In genomic region chr4:169663894-169664293, GRCh38 we compare ENCODE assay signal across 12 cellular contexts. TPM values are rescaled to one million over a fixed set of nuclear protein-coding genes. Genes with fewer than 3 reads are reported as not detected.
DNase-seq lines count a peak whose midpoint lies in the region; ATAC-seq, FAIRE-seq and TF ChIP-seq lines count a peak whose summit lies in the region.
"Had no signal": no experiment of that assay in that cellular context is flagged by ENCODE, and none has a peak within 500 bp of the region (broad histone marks: within the 10 kb centered on the region; RNA-seq: fewer than 3 reads in every experiment).

No MANE protein-coding gene starts in this region.

- in situ Hi-C loops in SK-MEL-5 (cut with HindIII; ENCODE audit: low pct_unique_long_range_greater_than_20kb, low sequenced_read_pairs), result no loop called here

- TF ChIP-seq POLR2A in HCT116 (IDR thresholded peaks at IDR 0.05; ENCODE audit: borderline replicate concordance, extremely low read depth, insufficient read depth, insufficient read length) (no peak), endothelial cell of umbilical vein (IDR thresholded peaks at IDR 0.05; ENCODE audit: low read depth, low read length) (no peak), Peyer's patch (IDR thresholded peaks at IDR 0.05) (no peak)

- peak; percentile 31 for FAIRE-seq in endothelial cell of umbilical vein (lab: Jason Lieb, UNC)

- POLR2A ChIA-PET in HCT116 (lab: Charles Lee), result no interaction called here
- POLR2A ChIA-PET in endothelial cell of umbilical vein (lab: Charles Lee), result interaction anchor here (1.2 kb wide), 1 partner anchor 44 kb away, joined by 3 read pairs; the partner anchor contains the start of gene CLCN3

- H3K4me2 ChIP-seq in HCT116 (ENCODE audit: low read length) (no peak overlapping the region), endothelial cell of umbilical vein (ENCODE audit: insufficient read depth, low read length) (peak overlapping the region; percentile 68)

- H3K4me3 ChIP-seq in HCT116 (replicated peaks in 1 of 2; ENCODE audit: low read depth in 1 of 2, low read length in 2 of 2) (no peak overlapping the region), endothelial cell of umbilical vein (replicated peaks in 1 of 3; ENCODE audit: insufficient read depth in 1 of 3, low read depth in 1 of 3, low read length in 3 of 3) (no peak overlapping the region), Peyer's patch (no peak overlapping the region)
- H3K4me3 ChIP-seq: SJCRH30, spleen had no signal

- no peak for ATAC-seq in HCT116
- no peak for ATAC-seq in HG03457 (IDR thresholded peaks at IDR 0.05; ENCODE audit: unreplicated experiment)

- no peaks in the 10 kb centered on the region for H3K9me2 ChIP-seq in HCT116 (ENCODE audit: insufficient read depth)

- TF ChIP-seq RAD21 in HCT116 (IDR thresholded peaks at IDR 0.05; ENCODE audit: low read depth), result no peak

- dilution Hi-C loops in endothelial cell of umbilical vein (cut with MboI; ENCODE audit: extremely low pct_ligation_motif_present, low sequenced_read_pairs), result no loop called here

- no peak overlapping the region for H3K27ac ChIP-seq in HCT116 (ENCODE audit: low read depth, low read length)
- peak overlapping the region; percentile 76 for H3K27ac ChIP-seq in endothelial cell of umbilical vein (ENCODE audit: insufficient read depth, low read depth, low read length)
- peak overlapping the region in 2 of 4 donors; percentile 31 to 40 for H3K27ac ChIP-seq in Peyer's patch
- H3K27ac ChIP-seq: SJCRH30, spleen had no signal

- H3K9me3 ChIP-seq in HCT116 (ENCODE audit: control insufficient read depth in 1 of 2, insufficient read depth in 1 of 2, low read depth in 1 of 2, low read length in 2 of 2) (no peaks in the 10 kb centered on the region), endothelial cell of umbilical vein (replicated peaks; ENCODE audit: control insufficient read depth, insufficient read depth, low read length) (no peaks in the 10 kb centered on the region), Peyer's patch (no peaks in the 10 kb centered on the region)
- H3K9me3 ChIP-seq: SJCRH30 had no signal

- H3K36me3 ChIP-seq in HCT116 (ENCODE audit: control insufficient read depth in 1 of 2, insufficient read depth in 2 of 2, low read length in 2 of 2) (no peaks in the 10 kb centered on the region), endothelial cell of umbilical vein (ENCODE audit: control insufficient read depth in 2 of 2, extremely low read depth in 1 of 2, insufficient read depth in 2 of 2, low read length in 2 of 2) (peaks cover 0 to 2% of the 10 kb centered on the region in 2 experiments), Peyer's patch (no peaks in the 10 kb centered on the region)
- H3K36me3 ChIP-seq: SJCRH30 had no signal

- CTCF ChIA-PET in HCT116 (lab: Charles Lee), result interaction anchor here (1.1 kb wide), 1 partner anchor 11 kb away, joined by 3 read pairs; no protein-coding TSS in a partner anchor
- CTCF ChIA-PET in endothelial cell of umbilical vein (lab: Charles Lee), result interaction anchor here (0.6 to 2.1 kb wide), 5 partner anchors 45 to 109 kb away, joined by 3 to 8 read pairs (median 3); no protein-coding TSS in a partner anchor

- TF ChIP-seq CTCF in HCT116 (IDR thresholded peaks at IDR 0.05 in 2 of 3, conservative IDR thresholded peaks at IDR 0.05 in 1 of 3; ENCODE audit: borderline replicate concordance in 1 of 3, insufficient read depth in 1 of 3, low read depth in 2 of 3, low read length in 2 of 3) (no peak), endothelial cell of umbilical vein (IDR thresholded peaks at IDR 0.05; ENCODE audit: extremely low read depth in 1 of 2, insufficient read depth in 1 of 2, low read depth in 1 of 2, low read length in 2 of 2) (no peak), Peyer's patch (IDR thresholded peaks at IDR 0.05) (peak in 1 of 6 experiments; percentile 3)

- BruUV-seq in HCT116 (replicated peaks; lab: Mats Ljungman, UMichigan) (no TSS peak), endothelial cell of umbilical vein (replicated peaks; lab: Mats Ljungman, UMichigan) (no TSS peak)

- intact Hi-C loops in HCT116 (cut with micrococcal nuclease), result no loop called here
- intact Hi-C loops in endothelial cell of umbilical vein (cut with micrococcal nuclease), result loop anchor here (1.0 to 5.0 kb wide), 3 partner anchors 44 to 93 kb away; partner anchors contain the start of genes CLCN3 and HPF1

- H3K4me1 ChIP-seq in HCT116 (ENCODE audit: control insufficient read depth in 1 of 2, insufficient read depth in 2 of 2, low read length in 2 of 2), result peaks cover 14 to 28% of the 10 kb centered on the region in 2 experiments
- H3K4me1 ChIP-seq in endothelial cell of umbilical vein (ENCODE audit: control insufficient read depth, extremely low read depth, insufficient read depth, low read length), result peaks cover 54% of the 10 kb centered on the region
- peaks cover 0 to 38% (median 2%) of the 10 kb centered on the region in 4 donors for H3K4me1 ChIP-seq in Peyer's patch

- H4K20me1 ChIP-seq in HCT116 (ENCODE audit: insufficient read depth) (no peaks in the 10 kb centered on the region), endothelial cell of umbilical vein (replicated peaks; ENCODE audit: control insufficient read depth, extremely low read depth, insufficient read depth, low read length) (no peaks in the 10 kb centered on the region)

- H2AFZ ChIP-seq in HCT116 (ENCODE audit: low read depth, low read length, poor library complexity, severe bottlenecking) (no peak overlapping the region), endothelial cell of umbilical vein (ENCODE audit: low read depth, low read length) (no peak overlapping the region)

- H3K79me2 ChIP-seq in HCT116 (ENCODE audit: insufficient read depth, low read length), result peaks cover 85% of the 10 kb centered on the region
- H3K79me2 ChIP-seq in endothelial cell of umbilical vein (ENCODE audit: control insufficient read depth, insufficient read depth, low read length), result peaks cover 19% of the 10 kb centered on the region

- RAD21 ChIA-PET in HCT116 (lab: Charles Lee; ENCODE audit: low non-redundant PET in 1 of 2, low total read pairs in 2 of 2, uncharacterized antibody in 2 of 2, unreplicated experiment in 2 of 2), result no interaction called here

- DNase-seq in HCT116 (ENCODE audit: low read depth, low spot score) (no peak), SK-MEL-5 (ENCODE audit: low read depth, low spot score) (peak; percentile 74), endothelial cell of umbilical vein (ENCODE audit: low read depth, low spot score) (peak; percentile 91), pons (ENCODE audit: low spot score) (peak; percentile 73), Peyer's patch (no peak), iPS-NIHi11 (ENCODE audit: low spot score) (no peak)
- DNase-seq: activated CD4-positive, alpha-beta T cell treated with anti-CD3 and anti-CD28 coated beads for 48 hours; activated effector memory CD4-positive, alpha-beta T cell treated with anti-CD3 and anti-CD28 coated beads, Interleukin-2, amount 50 U/mL, for 16 hours; NCI-H226; spleen had no signal

- H3K27me3 ChIP-seq in HCT116 (ENCODE audit: insufficient read depth, low read length) (no peaks in the 10 kb centered on the region), endothelial cell of umbilical vein (ENCODE audit: control insufficient read depth in 2 of 2, insufficient read depth in 2 of 2, low read length in 2 of 2) (no peaks in the 10 kb centered on the region), Peyer's patch (no peaks in the 10 kb centered on the region)
- H3K27me3 ChIP-seq: SJCRH30, spleen had no signal

- H3K9ac ChIP-seq in HCT116 (ENCODE audit: low read length) (no peak overlapping the region), endothelial cell of umbilical vein (replicated peaks; ENCODE audit: extremely low read depth, insufficient read depth, low read length) (peak overlapping the region; percentile 69)

- peaks cover 2% of the 10 kb centered on the region for H3K9me1 ChIP-seq in endothelial cell of umbilical vein (replicated peaks; ENCODE audit: control insufficient read depth, extremely low read depth, insufficient read depth, low read length)

TF ChIP-seq in endothelial cell of umbilical vein, 7 proteins besides CTCF, POLR2A, EP300 and RAD21 (continues in another document):
- TF ChIP-seq EZH2 (IDR thresholded peaks at IDR 0.05; ENCODE audit: borderline replicate concordance, low read depth, low read length, severe bottlenecking) (no peak), GATA2 (IDR thresholded peaks at IDR 0.05; ENCODE audit: insufficient read depth, insufficient read length, low read depth, low read length) (peak; percentile 72), JUN (IDR thresholded peaks at IDR 0.05; ENCODE audit: borderline replicate concordance, insufficient read depth, insufficient read length, low read depth) (peak; percentile 33), MYC (IDR thresholded peaks at IDR 0.05; ENCODE audit: low read depth, low read length) (no peak)

RNA-seq across cellular contexts. Expression of gene CLCN3, which starts 43.5 kb away (rescaled TPM):
- total RNA-seq in HCT116 (2021; ENCODE audit: unreplicated experiment) (60.4 TPM), endothelial cell of umbilical vein (49.0 and 51.4 TPM in 2 replicates), Peyer's patch (10 to 100 TPM; 14.0 to 61.5 (median 44.7) TPM)
- polyA plus RNA-seq in HCT116 (2012), result 37.7 and 38.0 TPM in 2 replicates
- total RNA-seq in SK-MEL-5 (2014; rRNA removed; shearing (Covaris generic)), result 53.8 and 54.5 TPM in 2 replicates
- polyA plus RNA-seq in SK-MEL-5 (2015; cell fraction: cytosol; rRNA removed), result 44.6 and 60.1 TPM in 2 replicates
- polyA plus RNA-seq in SK-MEL-5 (2015; cell fraction: nucleus; rRNA removed), result 27.3 and 34.1 TPM in 2 replicates
- 12.1 and 16.5 TPM in 2 replicates for polyA plus RNA-seq in endothelial cell of umbilical vein
- polyA plus RNA-seq in endothelial cell of umbilical vein (2011; cell fraction: cytosol; rRNA removed), result 13.2 and 13.6 TPM in 2 replicates
- polyA plus RNA-seq in endothelial cell of umbilical vein (2011; cell fraction: nucleus; rRNA removed), result 13.4 and 21.4 TPM in 2 replicates
- polyA plus RNA-seq in endothelial cell of umbilical vein (2012), result 24.8 and 33.1 TPM in 2 replicates
- polyA minus RNA-seq in endothelial cell of umbilical vein, result 82.0 and 86.1 TPM in 2 replicates
- polyA minus RNA-seq in endothelial cell of umbilical vein (2011; cell fraction: cytosol; rRNA and poly(A)+ RNA removed), result 10.9 TPM
- polyA minus RNA-seq in endothelial cell of umbilical vein (2011; cell fraction: nucleus; rRNA and poly(A)+ RNA removed), result 31.2 and 48.2 TPM in 2 replicates

RNA-seq across cellular contexts. Expression of gene NEK1, which starts 51.5 kb away (rescaled TPM):
- 13.3 TPM for total RNA-seq in HCT116 (2021; ENCODE audit: unreplicated experiment)
- polyA plus RNA-seq in HCT116 (2012), result 3.3 and 4.3 TPM in 2 replicates
- 7.6 and 8.5 TPM in 2 replicates for total RNA-seq in SK-MEL-5 (2014; rRNA removed; shearing (Covaris generic))
- polyA plus RNA-seq in SK-MEL-5 (2015; cell fraction: cytosol; rRNA removed), result 7.0 and 10.0 TPM in 2 replicates
- polyA plus RNA-seq in SK-MEL-5 (2015; cell fraction: nucleus; rRNA removed), result 14.8 and 19.1 TPM in 2 replicates
- 10.1 and 10.4 TPM in 2 replicates for total RNA-seq in endothelial cell of umbilical vein
- 1.7 and 2.6 TPM in 2 replicates for polyA plus RNA-seq in endothelial cell of umbilical vein
- polyA plus RNA-seq in endothelial cell of umbilical vein (2011; cell fraction: cytosol; rRNA removed), result 2.2 and 2.5 TPM in 2 replicates
- polyA plus RNA-seq in endothelial cell of umbilical vein (2011; cell fraction: nucleus; rRNA removed), result 4.9 and 6.6 TPM in 2 replicates
- 5.8 and 7.3 TPM in 2 replicates for polyA plus RNA-seq in endothelial cell of umbilical vein (2012)
- polyA minus RNA-seq in endothelial cell of umbilical vein, result 8.4 and 13.1 TPM in 2 replicates
- 4.6 TPM for polyA minus RNA-seq in endothelial cell of umbilical vein (2011; cell fraction: cytosol; rRNA and poly(A)+ RNA removed)
- 24.7 and 26.1 TPM in 2 replicates for polyA minus RNA-seq in endothelial cell of umbilical vein (2011; cell fraction: nucleus; rRNA and poly(A)+ RNA removed)
- total RNA-seq in Peyer's patch, result 10 to 100 TPM in 1 of 4 donors, 1 to 10 TPM in 3; 6.0 to 18.2 (median 7.1) TPM

Comparison
In these comparisons a context has a peak if more than half of its experiments do, and no peak if none do; other contexts are left out.
1. DNase-seq: peak in SK-MEL-5 (single experiment), endothelial cell of umbilical vein (single experiment) and pons (single experiment); none in HCT116 (single experiment), Peyer's patch (0 of 3) and iPS-NIHi11 (single experiment).